9 cellular contexts compared by ENCODE assay signal in the genomic region with DNA sequence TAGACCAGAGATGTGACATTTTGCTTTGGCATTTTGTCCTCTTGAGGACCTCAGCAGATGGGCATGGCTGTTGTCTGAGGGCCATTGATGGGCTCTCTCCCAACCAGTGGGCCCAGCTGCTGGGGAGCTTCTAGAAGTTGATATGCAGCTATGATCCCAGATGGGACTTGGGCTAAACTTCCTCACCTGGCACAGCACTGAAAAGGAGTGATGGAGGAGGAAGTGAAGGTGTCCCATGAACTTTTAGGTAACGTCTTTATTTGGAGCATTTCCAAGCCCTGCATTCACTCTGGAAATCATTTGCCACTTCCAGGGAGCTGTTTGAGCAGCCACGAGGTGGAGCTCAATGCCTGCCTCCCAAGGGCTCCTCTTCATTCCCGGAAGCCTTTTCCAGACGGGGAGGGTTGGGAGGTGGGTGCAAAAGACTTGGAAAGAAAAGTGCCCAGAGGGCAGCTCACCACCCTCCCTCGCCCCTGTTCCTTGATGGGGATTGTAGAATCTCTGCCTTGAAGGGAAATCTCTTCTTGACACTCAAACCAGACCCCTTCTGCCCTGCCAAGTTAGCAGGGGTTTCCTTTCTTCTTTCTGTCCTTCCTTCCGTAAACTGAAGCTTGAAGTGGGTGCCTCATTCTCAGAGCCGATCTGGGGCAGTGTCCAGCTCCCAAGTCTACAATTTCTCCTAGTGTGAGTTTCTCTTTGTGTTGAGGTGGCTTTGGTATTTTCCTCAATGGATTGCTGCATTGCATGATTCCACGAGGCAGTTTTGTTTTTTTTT. TPM values are rescaled to one million over a fixed set of nuclear protein-coding genes. Genes with fewer than 3 reads are reported as not detected.
A peak's percentile ranks its signal among the peaks of the same experiment; 100 is the strongest.
DNase-seq lines count a peak whose midpoint lies in the region; ATAC-seq and TF ChIP-seq lines count a peak whose summit lies in the region.
"Had no signal": no experiment of that assay in that cellular context is flagged by ENCODE, and none has a peak within 500 bp of the region (broad histone marks: within the 10 kb centered on the region; RNA-seq: fewer than 3 reads in every experiment).

No MANE protein-coding gene starts in this region.

- H3K27ac Mint-ChIP-seq in mesothelial cell of epicardium, result no peak overlapping the region

- peaks cover 50% of the 10 kb centered on the region for H3K27me3 Mint-ChIP-seq in mesothelial cell of epicardium (ENCODE audit: low read depth)

- H3K36me3 Mint-ChIP-seq in mesothelial cell of epicardium, result no peaks in the 10 kb centered on the region

- in situ Hi-C loops in Caki2 (cut with HindIII; ENCODE audit: low pct_unique_long_range_greater_than_20kb, low sequenced_read_pairs), result loop anchor here (25.0 kb wide), 1 partner anchor 92 kb away; the partner anchor contains the start of gene TIFAB
- in situ Hi-C loops in astrocyte of the cerebellum (cut with HindIII; ENCODE audit: low sequenced_read_pairs), result loop anchor here (5.0 to 25.0 kb wide), 2 partner anchors 92 to 283 kb away; partner anchors contain the start of gene SLC25A48

- peaks cover 1% of the 10 kb centered on the region for H3K4me1 Mint-ChIP-seq in mesothelial cell of epicardium

- DNase-seq in Caki2 (ENCODE audit: low read depth), result peak; percentile 22
- no peak for DNase-seq in LNCaP clone FGC (ENCODE audit: low read depth)
- DNase-seq in astrocyte of the cerebellum (ENCODE audit: low read depth), result no peak
- no peak for DNase-seq in mesothelial cell of epicardium (ENCODE audit: low spot score in 2 of 2, unreplicated experiment in 2 of 2)
- no peak for DNase-seq in omental fat pad (ENCODE audit: low spot score)
- no peak for DNase-seq in mesenteric fat pad (ENCODE audit: low spot score)
- DNase-seq in NOMO-1 (lab: John Stamatoyannopoulos, UW; ENCODE audit: unreplicated experiment in 2 of 2), result no peak
- DNase-seq in amniotic stem cell (lab: John Stamatoyannopoulos, UW), result no peak

- H3K4me3 Mint-ChIP-seq in mesothelial cell of epicardium, result peak overlapping the region; percentile 24

- ATAC-seq in omental fat pad (ENCODE audit: low FRiP score), result no peak

- H3K9me3 Mint-ChIP-seq in mesothelial cell of epicardium, result no peaks in the 10 kb centered on the region

- H3K4me3 ChIP-seq in LNCaP clone FGC (ENCODE audit: low read depth, low read length), result no peak overlapping the region
- H3K4me3 ChIP-seq in astrocyte of the cerebellum (ENCODE audit: low read depth, low read length), result no peak overlapping the region
- H3K4me3 ChIP-seq: skin epidermis had no signal

- TF ChIP-seq CTCF in LNCaP clone FGC (IDR thresholded peaks at IDR 0.05; ENCODE audit: control insufficient read depth, extremely low read depth, insufficient read depth) (peak; percentile 70), astrocyte of the cerebellum (IDR thresholded peaks at IDR 0.05; ENCODE audit: low read depth, low read length, missing control alignments) (peak; percentile 55), mesothelial cell of epicardium (IDR thresholded peaks at IDR 0.05; ENCODE audit: unreplicated experiment) (no peak), omental fat pad (IDR thresholded peaks at IDR 0.05) (no peak)

RNA-seq across cellular contexts. Expression of gene NEUROG1, which starts 18.1 kb away (rescaled TPM):
- total RNA-seq in Caki2 (2014; rRNA removed; shearing (Covaris generic); ENCODE audit: low replicate concordance), result not detected in 2 replicates
- total RNA-seq in mesothelial cell of epicardium (not detected in 3 replicates), omental fat pad (not detected), mesenteric fat pad (not detected)

RNA-seq across cellular contexts. Expression of gene CXCL14, which starts 24.9 kb away (rescaled TPM):
- not detected in 2 replicates for total RNA-seq in Caki2 (2014; rRNA removed; shearing (Covaris generic); ENCODE audit: low replicate concordance)
- 51.6 to 61.3 TPM (median 56.5 TPM) in 3 replicates for total RNA-seq in mesothelial cell of epicardium
- total RNA-seq in omental fat pad, result 100 to 1,000 TPM in 1 of 4 donors, 10 to 100 TPM in 3; 22.2 to 195 (median 32.1) TPM
- total RNA-seq in mesenteric fat pad, result 26.6 TPM

Comparison
In these comparisons a context has a peak if more than half of its experiments do, and no peak if none do; other contexts are left out.
1. CTCF ChIP-seq: peak in LNCaP clone FGC (single experiment) and astrocyte of the cerebellum (single experiment); none in mesothelial cell of epicardium (single experiment) and omental fat pad (0 of 3).
2. RNA of gene CXCL14, which starts 24.9 kb away (total RNA-seq): 51.6 to 61.3 TPM in mesothelial cell of epicardium, 22.2 to 195 TPM in omental fat pad and 26.6 TPM in mesenteric fat pad (single experiment); not detected in Caki2; every median in the first group is over 10 times any median in the second.